In the genomic region with DNA sequence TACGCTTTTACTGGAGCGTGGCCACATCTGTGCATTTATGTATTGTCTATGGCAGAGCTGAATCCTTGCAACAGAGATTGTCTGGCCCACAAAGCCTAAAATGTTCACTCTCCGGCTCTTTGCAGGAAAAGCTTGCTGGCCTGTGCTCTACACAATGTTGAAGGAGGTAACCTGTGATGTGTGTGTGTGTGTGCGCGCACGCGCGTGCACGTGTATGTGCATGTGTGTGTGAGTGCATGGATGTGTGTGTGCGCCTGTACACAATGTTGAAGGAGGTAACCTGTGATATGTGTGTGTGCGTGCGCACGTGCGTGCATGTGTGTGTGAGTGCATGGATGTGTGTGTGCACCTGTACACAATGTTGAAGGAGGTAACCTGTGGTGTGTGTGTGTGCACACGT, we compare ENCODE assay signal across 20 cellular contexts.
"Had no signal": no experiment of that assay in that cellular context is flagged by ENCODE, and none has a peak within 500 bp of the region (broad histone marks: within the 10 kb centered on the region; RNA-seq: fewer than 3 reads in every experiment).

No MANE protein-coding gene starts in this region.

- H3K36me3 Mint-ChIP-seq: natural killer cell had no signal

- H3K27me3 Mint-ChIP-seq: memory B cell, progenitor cell of endocrine pancreas had no signal

- H3K27ac Mint-ChIP-seq: memory B cell, mesothelial cell of epicardium, natural killer cell, neural progenitor cell, progenitor cell of endocrine pancreas had no signal

- DNase-seq: effector memory CD4-positive, alpha-beta T cell; esophagus squamous epithelium; foreskin fibroblast; immature natural killer cell; left cardiac atrium; left ventricle myocardium inferior; lower lobe of right lung; natural killer cell; occipital lobe; pancreas; right cardiac atrium; small intestine; stimulated activated CD4-positive, alpha-beta T cell treated with anti-CD3 and anti-CD28 coated beads, Interleukin-2, amount 100 ng/mL, for 48 hours; stimulated activated naive CD4-positive, alpha-beta T cell treated with Interleukin-2 at 50 U/mL for 16 hours; trophoblast cell had no signal

- ATAC-seq: gastroesophageal sphincter, left cardiac atrium, lower lobe of right lung, pancreas, right cardiac atrium had no signal

- H3K4me1 Mint-ChIP-seq: memory B cell had no signal

- H3K4me3 Mint-ChIP-seq: immature natural killer cell, memory B cell, mesothelial cell of epicardium, natural killer cell, neural progenitor cell had no signal

- H3K9me3 Mint-ChIP-seq: immature natural killer cell, memory B cell, mesothelial cell of epicardium, natural killer cell, neural progenitor cell had no signal
